Comparison of ENCODE assay signal across 14 cellular contexts in the genomic region with DNA sequence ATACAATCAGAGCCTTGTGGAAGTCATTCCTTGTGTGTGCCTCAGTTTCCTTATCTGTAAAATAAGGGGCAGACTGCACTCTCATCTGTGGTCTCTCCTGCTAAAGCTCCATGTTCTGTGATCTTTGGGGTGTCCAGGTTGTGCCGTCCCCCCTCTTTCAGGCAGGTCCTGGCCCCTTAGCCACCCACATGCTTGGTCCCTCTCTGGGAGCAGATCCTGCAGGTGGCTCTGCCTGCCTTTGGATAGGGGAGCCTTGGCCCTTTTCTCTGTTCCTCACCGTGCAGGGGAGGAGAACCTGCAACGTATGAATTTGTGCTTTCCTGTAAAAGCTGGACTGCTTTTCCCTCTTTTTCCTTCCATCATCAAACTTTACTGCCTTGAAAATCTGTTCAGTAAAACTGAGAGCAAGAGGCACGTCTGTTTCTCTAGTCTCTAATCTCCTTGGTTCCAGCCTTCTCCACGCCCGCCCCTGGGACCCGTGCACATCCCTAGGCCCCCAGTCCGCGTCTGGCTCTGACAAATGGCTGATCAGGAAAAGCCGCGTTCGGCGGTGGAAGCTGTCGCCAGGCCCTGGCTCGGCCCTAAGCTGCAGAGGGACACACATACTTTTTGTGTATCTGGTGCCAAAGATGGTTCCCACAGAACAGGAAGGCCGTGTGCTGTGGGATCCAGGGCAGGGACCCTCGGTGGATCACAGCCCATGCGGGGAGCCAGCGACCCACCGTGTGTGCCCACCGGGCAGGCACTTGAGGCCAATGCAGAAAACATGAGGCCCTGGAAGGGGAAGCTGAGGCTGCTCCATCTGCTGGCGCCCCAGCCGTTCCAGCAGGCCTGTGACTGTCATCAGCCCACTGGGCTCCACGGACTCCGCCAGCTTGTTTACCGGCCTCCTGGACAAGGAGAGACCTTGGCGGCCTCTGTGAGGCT. TPM values are rescaled to one million over a fixed set of nuclear protein-coding genes. Genes with fewer than 3 reads are reported as not detected.
DNase-seq lines count a peak whose midpoint lies in the region; ATAC-seq lines count a peak whose summit lies in the region.
"Had no signal": no experiment of that assay in that cellular context is flagged by ENCODE, and none has a peak within 500 bp of the region (broad histone marks: within the 10 kb centered on the region; RNA-seq: fewer than 3 reads in every experiment).

No MANE protein-coding gene starts in this region.

- CTCF ChIA-PET in activated CD4-positive, alpha-beta memory T cell treated with anti-CD3 and anti-CD28 coated beads, Interleukin-2, amount 10 ng/mL, durations not matched to agents 7 days and 5 days (lab: Charles Lee): no interaction called here
- CTCF ChIA-PET in activated CD4-positive, alpha-beta memory T cell treated with anti-CD3 and anti-CD28 coated beads for 36 hours (lab: Charles Lee): no interaction called here

- no peaks in the 10 kb centered on the region for H3K27me3 Mint-ChIP-seq in activated CD4-positive, alpha-beta memory T cell treated with anti-CD3 and anti-CD28 coated beads, Interleukin-2, amount 10 ng/mL, durations not matched to agents 7 days and 5 days
- H3K27me3 Mint-ChIP-seq in activated CD4-positive, alpha-beta memory T cell treated with anti-CD3 and anti-CD28 coated beads for 36 hours: peaks cover 5% of the 10 kb centered on the region

- ATAC-seq in HG03097 (IDR thresholded peaks at IDR 0.05; ENCODE audit: low FRiP score, unreplicated experiment): no peak

- DNase-seq in activated CD4-positive, alpha-beta memory T cell treated with anti-CD3 and anti-CD28 coated beads, Interleukin-2, amount 10 ng/mL, durations not matched to agents 7 days and 5 days: peak; percentile 11
- no peak for DNase-seq in activated CD4-positive, alpha-beta memory T cell treated with anti-CD3 and anti-CD28 coated beads for 36 hours
- DNase-seq in left kidney (ENCODE audit: low read depth, low spot score) (peak; percentile 64), NCI-H1105 (lab: John Stamatoyannopoulos, UW) (no peak)
- DNase-seq in stimulated activated CD4-positive, alpha-beta T cell treated with anti-CD3 and anti-CD28 coated beads, Interleukin-2, amount 100 ng/mL, for 48 hours: no peak
- DNase-seq: colonic mucosa, DMS 273 treated with DMSO at 0.1 percent for 48 hours, NCI-H1105 treated with DMSO at 0.1 percent for 48 hours, NCI-H526, T1000 had no signal

- no peaks in the 10 kb centered on the region for H3K9me3 Mint-ChIP-seq in activated CD4-positive, alpha-beta memory T cell treated with anti-CD3 and anti-CD28 coated beads, Interleukin-2, amount 10 ng/mL, durations not matched to agents 7 days and 5 days
- no peaks in the 10 kb centered on the region for H3K9me3 Mint-ChIP-seq in activated CD4-positive, alpha-beta memory T cell treated with anti-CD3 and anti-CD28 coated beads for 36 hours

- no peak overlapping the region for H3K4me3 ChIP-seq in skin epidermis
- H3K4me3 ChIP-seq: colonic mucosa had no signal

- H3K36me3 Mint-ChIP-seq in activated CD4-positive, alpha-beta memory T cell treated with anti-CD3 and anti-CD28 coated beads, Interleukin-2, amount 10 ng/mL, durations not matched to agents 7 days and 5 days (ENCODE audit: low read depth): no peaks in the 10 kb centered on the region
- no peaks in the 10 kb centered on the region for H3K36me3 Mint-ChIP-seq in activated CD4-positive, alpha-beta memory T cell treated with anti-CD3 and anti-CD28 coated beads for 36 hours

- H3K4me1 Mint-ChIP-seq in activated CD4-positive, alpha-beta memory T cell treated with anti-CD3 and anti-CD28 coated beads, Interleukin-2, amount 10 ng/mL, durations not matched to agents 7 days and 5 days: no peaks in the 10 kb centered on the region
- no peaks in the 10 kb centered on the region for H3K4me1 Mint-ChIP-seq in activated CD4-positive, alpha-beta memory T cell treated with anti-CD3 and anti-CD28 coated beads for 36 hours (ENCODE audit: low read depth)

- H3K27ac ChIP-seq in cingulate gyrus (ENCODE audit: low read depth, low read length) (peak overlapping the region; percentile 14), skin epidermis (peak overlapping the region in 11 of 21 experiments; percentile 9 to 71 (median 28))
- H3K27ac ChIP-seq: colonic mucosa, RWPE1 had no signal

- H3K4me3 Mint-ChIP-seq in activated CD4-positive, alpha-beta memory T cell treated with anti-CD3 and anti-CD28 coated beads, Interleukin-2, amount 10 ng/mL, durations not matched to agents 7 days and 5 days: no peak overlapping the region
- no peak overlapping the region for H3K4me3 Mint-ChIP-seq in activated CD4-positive, alpha-beta memory T cell treated with anti-CD3 and anti-CD28 coated beads for 36 hours

- POLR2A ChIA-PET in activated CD4-positive, alpha-beta memory T cell treated with anti-CD3 and anti-CD28 coated beads, Interleukin-2, amount 10 ng/mL, durations not matched to agents 7 days and 5 days (lab: Charles Lee): no interaction called here
- POLR2A ChIA-PET in activated CD4-positive, alpha-beta memory T cell treated with anti-CD3 and anti-CD28 coated beads for 36 hours (lab: Charles Lee): no interaction called here

- no peak overlapping the region for H3K27ac Mint-ChIP-seq in activated CD4-positive, alpha-beta memory T cell treated with anti-CD3 and anti-CD28 coated beads, Interleukin-2, amount 10 ng/mL, durations not matched to agents 7 days and 5 days
- H3K27ac Mint-ChIP-seq in activated CD4-positive, alpha-beta memory T cell treated with anti-CD3 and anti-CD28 coated beads for 36 hours: no peak overlapping the region

- intact Hi-C loops in activated CD4-positive, alpha-beta memory T cell treated with anti-CD3 and anti-CD28 coated beads for 36 hours (cut with micrococcal nuclease): no loop called here

RNA-seq across cellular contexts. Expression of a gene that starts 43.4 kb away (rescaled TPM):
- under 1 TPM; 0.10 to 0.13 TPM for total RNA-seq in activated CD4-positive, alpha-beta memory T cell treated with anti-CD3 and anti-CD28 coated beads, Interleukin-2, amount 10 ng/mL, durations not matched to agents 7 days and 5 days
- total RNA-seq in activated CD4-positive, alpha-beta memory T cell treated with anti-CD3 and anti-CD28 coated beads for 36 hours: under 1 TPM; 0.12 to 0.19 TPM

Comparison
In these comparisons a context has a peak if more than half of its experiments do, and no peak if none do; other contexts are left out.
1. DNase-seq: peak in activated CD4-positive, alpha-beta memory T cell treated with anti-CD3 and anti-CD28 coated beads, Interleukin-2, amount 10 ng/mL, durations not matched to agents 7 days and 5 days (single experiment) and left kidney (single experiment); none in activated CD4-positive, alpha-beta memory T cell treated with anti-CD3 and anti-CD28 coated beads for 36 hours (single experiment), NCI-H1105 (single experiment) and stimulated activated CD4-positive, alpha-beta T cell treated with anti-CD3 and anti-CD28 coated beads, Interleukin-2, amount 100 ng/mL, for 48 hours (0 of 2).